In the genomic region with DNA sequence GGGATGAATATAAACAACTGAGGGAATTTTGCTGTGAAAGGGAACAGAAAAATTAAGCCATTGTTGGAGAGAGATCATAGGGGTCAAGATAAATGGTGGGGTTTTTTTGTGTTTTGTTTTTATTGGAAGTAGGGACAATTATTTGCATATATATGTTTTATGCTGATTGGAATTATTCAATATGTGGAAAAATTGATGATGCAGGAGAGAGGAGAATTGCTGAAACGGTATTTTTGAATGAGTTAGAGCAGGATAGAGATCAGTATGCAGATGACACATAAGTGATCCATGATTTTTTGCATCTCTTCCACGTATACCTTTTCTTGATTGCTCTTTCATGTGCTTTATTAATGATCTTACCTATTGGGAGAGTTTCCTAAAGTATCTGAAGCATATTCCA, we compare ENCODE assay signal across 1 cellular context.
TF ChIP-seq lines count a peak whose summit lies in the region.

No MANE protein-coding gene starts in this region.

TF ChIP-seq in WTC11, 78 proteins besides CTCF, POLR2A, EP300 and RAD21 (continued from another document):
- TF ChIP-seq, protein P1, sequence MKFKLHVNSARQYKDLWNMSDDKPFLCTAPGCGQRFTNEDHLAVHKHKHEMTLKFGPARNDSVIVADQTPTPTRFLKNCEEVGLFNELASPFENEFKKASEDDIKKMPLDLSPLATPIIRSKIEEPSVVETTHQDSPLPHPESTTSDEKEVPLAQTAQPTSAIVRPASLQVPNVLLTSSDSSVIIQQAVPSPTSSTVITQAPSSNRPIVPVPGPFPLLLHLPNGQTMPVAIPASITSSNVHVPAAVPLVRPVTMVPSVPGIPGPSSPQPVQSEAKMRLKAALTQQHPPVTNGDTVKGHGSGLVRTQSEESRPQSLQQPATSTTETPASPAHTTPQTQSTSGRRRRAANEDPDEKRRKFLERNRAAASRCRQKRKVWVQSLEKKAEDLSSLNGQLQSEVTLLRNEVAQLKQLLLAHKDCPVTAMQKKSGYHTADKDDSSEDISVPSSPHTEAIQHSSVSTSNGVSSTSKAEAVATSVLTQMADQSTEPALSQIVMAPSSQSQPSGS (CRISPR knock-in tag; IDR thresholded peaks at IDR 0.05; ENCODE audit: borderline replicate concordance, low read depth), result no peak
- TF ChIP-seq FOXK1 (CRISPR knock-in tag; IDR thresholded peaks at IDR 0.05) (no peak), ATF1 (CRISPR knock-in tag; IDR thresholded peaks at IDR 0.05) (no peak), MXD4 (CRISPR knock-in tag; IDR thresholded peaks at IDR 0.05; ENCODE audit: borderline replicate concordance) (no peak), JAZF1 (CRISPR knock-in tag; IDR thresholded peaks at IDR 0.05) (no peak), ZNF396 (CRISPR knock-in tag; IDR thresholded peaks at IDR 0.05; ENCODE audit: borderline replicate concordance) (no peak)
- TF ChIP-seq, protein P2, sequence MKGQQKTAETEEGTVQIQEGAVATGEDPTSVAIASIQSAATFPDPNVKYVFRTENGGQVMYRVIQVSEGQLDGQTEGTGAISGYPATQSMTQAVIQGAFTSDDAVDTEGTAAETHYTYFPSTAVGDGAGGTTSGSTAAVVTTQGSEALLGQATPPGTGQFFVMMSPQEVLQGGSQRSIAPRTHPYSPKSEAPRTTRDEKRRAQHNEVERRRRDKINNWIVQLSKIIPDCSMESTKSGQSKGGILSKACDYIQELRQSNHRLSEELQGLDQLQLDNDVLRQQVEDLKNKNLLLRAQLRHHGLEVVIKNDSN (CRISPR knock-in tag; IDR thresholded peaks at IDR 0.05), result no peak
- TF ChIP-seq, protein P3, sequence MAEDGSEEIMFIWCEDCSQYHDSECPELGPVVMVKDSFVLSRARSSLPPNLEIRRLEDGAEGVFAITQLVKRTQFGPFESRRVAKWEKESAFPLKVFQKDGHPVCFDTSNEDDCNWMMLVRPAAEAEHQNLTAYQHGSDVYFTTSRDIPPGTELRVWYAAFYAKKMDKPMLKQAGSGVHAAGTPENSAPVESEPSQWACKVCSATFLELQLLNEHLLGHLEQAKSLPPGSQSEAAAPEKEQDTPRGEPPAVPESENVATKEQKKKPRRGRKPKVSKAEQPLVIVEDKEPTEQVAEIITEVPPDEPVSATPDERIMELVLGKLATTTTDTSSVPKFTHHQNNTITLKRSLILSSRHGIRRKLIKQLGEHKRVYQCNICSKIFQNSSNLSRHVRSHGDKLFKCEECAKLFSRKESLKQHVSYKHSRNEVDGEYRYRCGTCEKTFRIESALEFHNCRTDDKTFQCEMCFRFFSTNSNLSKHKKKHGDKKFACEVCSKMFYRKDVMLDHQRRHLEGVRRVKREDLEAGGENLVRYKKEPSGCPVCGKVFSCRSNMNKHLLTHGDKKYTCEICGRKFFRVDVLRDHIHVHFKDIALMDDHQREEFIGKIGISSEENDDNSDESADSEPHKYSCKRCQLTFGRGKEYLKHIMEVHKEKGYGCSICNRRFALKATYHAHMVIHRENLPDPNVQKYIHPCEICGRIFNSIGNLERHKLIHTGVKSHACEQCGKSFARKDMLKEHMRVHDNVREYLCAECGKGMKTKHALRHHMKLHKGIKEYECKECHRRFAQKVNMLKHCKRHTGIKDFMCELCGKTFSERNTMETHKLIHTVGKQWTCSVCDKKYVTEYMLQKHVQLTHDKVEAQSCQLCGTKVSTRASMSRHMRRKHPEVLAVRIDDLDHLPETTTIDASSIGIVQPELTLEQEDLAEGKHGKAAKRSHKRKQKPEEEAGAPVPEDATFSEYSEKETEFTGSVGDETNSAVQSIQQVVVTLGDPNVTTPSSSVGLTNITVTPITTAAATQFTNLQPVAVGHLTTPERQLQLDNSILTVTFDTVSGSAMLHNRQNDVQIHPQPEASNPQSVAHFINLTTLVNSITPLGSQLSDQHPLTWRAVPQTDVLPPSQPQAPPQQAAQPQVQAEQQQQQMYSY (CRISPR knock-in tag; IDR thresholded peaks at IDR 0.05), result no peak
